In genomic region chr2:34096552-34097171, GRCh38 we compare ENCODE assay signal across 8 cellular contexts.
DNase-seq lines count a peak whose midpoint lies in the region; ATAC-seq and TF ChIP-seq lines count a peak whose summit lies in the region.

No MANE protein-coding gene starts in this region.

- H3K4me3 ChIP-seq in esophagus squamous epithelium: no peak overlapping the region
- H3K4me3 ChIP-seq in neural cell (ENCODE audit: low read length): no peak overlapping the region

- H3K9me3 Mint-ChIP-seq in activated CD4-positive, alpha-beta T cell treated with anti-CD3 and anti-CD28 coated beads, Interleukin-2, amount 10 ng/mL, durations not matched to agents 7 days and 5 days: no peaks in the 10 kb centered on the region

- H3K27ac Mint-ChIP-seq in activated CD4-positive, alpha-beta T cell treated with anti-CD3 and anti-CD28 coated beads, Interleukin-2, amount 10 ng/mL, durations not matched to agents 7 days and 5 days: no peak overlapping the region

- no peak for TF ChIP-seq EP300 in neural cell (conservative IDR thresholded peaks at IDR 0.05; ENCODE audit: poor library complexity, severe bottlenecking)

- CTCF ChIA-PET in activated CD4-positive, alpha-beta T cell treated with anti-CD3 and anti-CD28 coated beads, Interleukin-2, amount 10 ng/mL, durations not matched to agents 7 days and 5 days (lab: Charles Lee): no interaction called here

- intact Hi-C loops in esophagus squamous epithelium (cut with DNase I): no loop called here

- no peaks in the 10 kb centered on the region for H3K36me3 ChIP-seq in esophagus squamous epithelium
- H3K36me3 ChIP-seq in neural cell (ENCODE audit: insufficient read depth, low read length): no peaks in the 10 kb centered on the region

- H3K4me1 ChIP-seq in esophagus squamous epithelium: no peaks in the 10 kb centered on the region

- no peak overlapping the region for H3K27ac ChIP-seq in esophagus squamous epithelium
- H3K27ac ChIP-seq in neural cell (ENCODE audit: low read length): no peak overlapping the region

- H3K36me3 Mint-ChIP-seq in activated CD4-positive, alpha-beta T cell treated with anti-CD3 and anti-CD28 coated beads, Interleukin-2, amount 10 ng/mL, durations not matched to agents 7 days and 5 days (ENCODE audit: low read depth): no peaks in the 10 kb centered on the region

- H3K27me3 ChIP-seq in esophagus squamous epithelium: no peaks in the 10 kb centered on the region
- H3K27me3 ChIP-seq in neural cell (ENCODE audit: insufficient read depth, low read depth, low read length): no peaks in the 10 kb centered on the region

- WGBS in esophagus squamous epithelium, 2 donors: 60 to 65% methylated on average over 3 of the region's 3 CpGs

- no peak overlapping the region for H3K4me2 ChIP-seq in neural cell (ENCODE audit: low read length)

- peaks cover 1% of the 10 kb centered on the region for H3K4me1 Mint-ChIP-seq in activated CD4-positive, alpha-beta T cell treated with anti-CD3 and anti-CD28 coated beads, Interleukin-2, amount 10 ng/mL, durations not matched to agents 7 days and 5 days

- DNase-seq in AG09319 (ENCODE audit: extremely low read depth, low read depth): peak; percentile 24
- peak; percentile 2 for DNase-seq in NCI-H2107 treated with DMSO at 0.1 percent for 48 hours (lab: John Stamatoyannopoulos, UW; ENCODE audit: unreplicated experiment)
- peak; percentile 42 for DNase-seq in activated CD4-positive, alpha-beta T cell treated with anti-CD3 and anti-CD28 coated beads, Interleukin-2, amount 10 ng/mL, durations not matched to agents 7 days and 5 days
- no peak for DNase-seq in esophagus squamous epithelium (lab: John Stamatoyannopoulos, UW)
- DNase-seq in activated effector memory CD4-positive, alpha-beta T cell treated with Interleukin-2 at 50 U/mL for 16 hours: no peak

- H3F3A ChIP-seq in neural cell (ENCODE audit: insufficient read depth, low read length, poor library complexity, severe bottlenecking): no peaks in the 10 kb centered on the region

- H2AFZ ChIP-seq in neural cell (ENCODE audit: low read depth, low read length): no peak overlapping the region

- H3K9me3 ChIP-seq in esophagus squamous epithelium (no peaks in the 10 kb centered on the region), neural cell (ENCODE audit: low read length) (no peaks in the 10 kb centered on the region)

- H4K20me1 ChIP-seq in neural cell (ENCODE audit: insufficient read depth): no peaks in the 10 kb centered on the region

- POLR2A ChIA-PET in activated CD4-positive, alpha-beta T cell treated with anti-CD3 and anti-CD28 coated beads, Interleukin-2, amount 10 ng/mL, durations not matched to agents 7 days and 5 days (lab: Charles Lee): no interaction called here

- TF ChIP-seq CTCF in AG09319 (IDR thresholded peaks at IDR 0.05; ENCODE audit: low read depth, low read length): peak; percentile 59
- TF ChIP-seq CTCF in GM12874 (IDR thresholded peaks at IDR 0.05; ENCODE audit: insufficient read depth, low read depth, low read length): peak; percentile 53
- TF ChIP-seq CTCF in esophagus squamous epithelium (IDR thresholded peaks at IDR 0.05): peak; percentile 37 to 76 (median 64)
- peak; percentile 79 for TF ChIP-seq CTCF in neural cell (IDR thresholded peaks at IDR 0.05; ENCODE audit: poor library complexity, severe bottlenecking)

- H3K27me3 Mint-ChIP-seq in activated CD4-positive, alpha-beta T cell treated with anti-CD3 and anti-CD28 coated beads, Interleukin-2, amount 10 ng/mL, durations not matched to agents 7 days and 5 days: no peaks in the 10 kb centered on the region

- H3K79me2 ChIP-seq in neural cell (replicated peaks; ENCODE audit: insufficient read depth, low read length): no peaks in the 10 kb centered on the region

- H3K9me2 ChIP-seq in neural cell (ENCODE audit: insufficient read depth, low read length): no peaks in the 10 kb centered on the region

- peak; percentile 83 for TF ChIP-seq RAD21 in neural cell (conservative IDR thresholded peaks at IDR 0.05)

- H3K4me3 Mint-ChIP-seq in activated CD4-positive, alpha-beta T cell treated with anti-CD3 and anti-CD28 coated beads, Interleukin-2, amount 10 ng/mL, durations not matched to agents 7 days and 5 days: no peak overlapping the region

- ATAC-seq in HG02763 (IDR thresholded peaks at IDR 0.05; ENCODE audit: unreplicated experiment): peak; percentile 47

- no peak overlapping the region for H3K9ac ChIP-seq in neural cell (ENCODE audit: low read length)

- no peak for TF ChIP-seq POLR2A in esophagus squamous epithelium (IDR thresholded peaks at IDR 0.05)

TF ChIP-seq in neural cell, 6 proteins besides CTCF, POLR2A, EP300 and RAD21:
- TF ChIP-seq REST (IDR thresholded peaks at IDR 0.05; ENCODE audit: borderline replicate concordance) (no peak), SMC3 (conservative IDR thresholded peaks at IDR 0.05; ENCODE audit: poor library complexity) (peak; percentile 78)

Comparison
In these comparisons a context has a peak if more than half of its experiments do, and no peak if none do; other contexts are left out.
1. DNase-seq: peak in AG09319 (single experiment), NCI-H2107 treated with DMSO at 0.1 percent for 48 hours (single experiment) and activated CD4-positive, alpha-beta T cell treated with anti-CD3 and anti-CD28 coated beads, Interleukin-2, amount 10 ng/mL, durations not matched to agents 7 days and 5 days (single experiment); none in esophagus squamous epithelium (single experiment) and activated effector memory CD4-positive, alpha-beta T cell treated with Interleukin-2 at 50 U/mL for 16 hours (single experiment).
2. Peak in every context shown above with its lines, with median percentiles within 50 percentile points of each other: CTCF ChIP-seq.